In genomic region chr4:123421227-123421941, GRCh38 we compare ENCODE assay signal across 9 cellular contexts. TPM values are rescaled to one million over a fixed set of nuclear protein-coding genes. Genes with fewer than 3 reads are reported as not detected.
DNase-seq lines count a peak whose midpoint lies in the region; ATAC-seq and TF ChIP-seq lines count a peak whose summit lies in the region.
"Had no signal": no experiment of that assay in that cellular context is flagged by ENCODE, and none has a peak within 500 bp of the region (broad histone marks: within the 10 kb centered on the region; RNA-seq: fewer than 3 reads in every experiment).

No MANE protein-coding gene starts in this region.

- H3K27ac Mint-ChIP-seq in T-helper 17 cell = peak overlapping the region; percentile 86
- H3K27ac Mint-ChIP-seq in stimulated activated naive CD8-positive, alpha-beta T cell treated with anti-CD3 and anti-CD28 coated beads, Interleukin-15, Interleukin-2, amounts not matched to agents 100 ng/mL and 50 ng/mL, for 24 hours = peak overlapping the region; percentile 99

- H3K4me1 Mint-ChIP-seq in T-helper 17 cell = peaks cover 8% of the 10 kb centered on the region
- H3K4me1 Mint-ChIP-seq in stimulated activated naive CD8-positive, alpha-beta T cell treated with anti-CD3 and anti-CD28 coated beads, Interleukin-15, Interleukin-2, amounts not matched to agents 100 ng/mL and 50 ng/mL, for 24 hours (ENCODE audit: low read depth) = peaks cover 85% of the 10 kb centered on the region

- H3K9me3 ChIP-seq in heart right ventricle = peaks cover 0 to 3% (median 0%) of the 10 kb centered on the region in 11 donors
- no peaks in the 10 kb centered on the region for H3K9me3 ChIP-seq in T-helper 17 cell (ENCODE audit: control insufficient read depth, low read length, poor library complexity, severe bottlenecking)

- peak overlapping the region; percentile 73 for H3K4me3 Mint-ChIP-seq in T-helper 17 cell
- peak overlapping the region; percentile 83 for H3K4me3 Mint-ChIP-seq in stimulated activated naive CD8-positive, alpha-beta T cell treated with anti-CD3 and anti-CD28 coated beads, Interleukin-15, Interleukin-2, amounts not matched to agents 100 ng/mL and 50 ng/mL, for 24 hours

- peaks cover 5% of the 10 kb centered on the region for H3K27me3 Mint-ChIP-seq in T-helper 17 cell
- H3K27me3 Mint-ChIP-seq in stimulated activated naive CD8-positive, alpha-beta T cell treated with anti-CD3 and anti-CD28 coated beads, Interleukin-15, Interleukin-2, amounts not matched to agents 100 ng/mL and 50 ng/mL, for 24 hours = no peaks in the 10 kb centered on the region

- peak in 1 of 8 donors; percentile 39 for ATAC-seq in heart right ventricle
- no peak for ATAC-seq in left cardiac atrium
- peak; percentile 68 for ATAC-seq in T-helper 17 cell
- ATAC-seq in HG03442 (IDR thresholded peaks at IDR 0.05; ENCODE audit: unreplicated experiment) = no peak

- WGBS in heart right ventricle, 2 donors = 70 to 75% methylated on average over 6 of the region's 6 CpGs

- H3K4me3 ChIP-seq in heart right ventricle = peak overlapping the region in 6 of 10 donors; percentile 21 to 43 (median 31)
- H3K4me3 ChIP-seq in fibroblast of pulmonary artery (replicated peaks; ENCODE audit: low read depth, low read length) = no peak overlapping the region

- no peaks in the 10 kb centered on the region for H3K9me3 Mint-ChIP-seq in stimulated activated naive CD8-positive, alpha-beta T cell treated with anti-CD3 and anti-CD28 coated beads, Interleukin-15, Interleukin-2, amounts not matched to agents 100 ng/mL and 50 ng/mL, for 24 hours

- H3K36me3 ChIP-seq in heart right ventricle = no peaks in the 10 kb centered on the region

- TF ChIP-seq CTCF in heart right ventricle (IDR thresholded peaks at IDR 0.05) (no peak), fibroblast of pulmonary artery (IDR thresholded peaks at IDR 0.05; ENCODE audit: low read length, missing control alignments) (no peak)

- H3K4me1 ChIP-seq in heart right ventricle = peaks cover 3 to 28% (median 15%) of the 10 kb centered on the region in 9 donors

- intact Hi-C loops in heart right ventricle (cut with DNase I) = no loop called here
- intact Hi-C loops in left cardiac atrium (cut with DNase I) = loop anchor here in 1 of 2 donors (10.0 kb wide), 1 partner anchor 143 kb away; no protein-coding TSS in a partner anchor

- H3K27ac ChIP-seq in heart right ventricle = peak overlapping the region in 8 of 10 donors; percentile 17 to 77 (median 50)

- DNase-seq in heart right ventricle (no peak), left cardiac atrium (no peak), T-helper 17 cell (no peak), fibroblast of pulmonary artery (ENCODE audit: low read depth) (peak; percentile 68), cerebellum (ENCODE audit: low spot score) (no peak), SIG-M5 (lab: John Stamatoyannopoulos, UW) (no peak)
- DNase-seq: NCI-H2081 had no signal

- H3K27me3 ChIP-seq in heart right ventricle = no peaks in the 10 kb centered on the region

- no peaks in the 10 kb centered on the region for H3K36me3 Mint-ChIP-seq in T-helper 17 cell (ENCODE audit: low read depth)
- peaks cover 9% of the 10 kb centered on the region for H3K36me3 Mint-ChIP-seq in stimulated activated naive CD8-positive, alpha-beta T cell treated with anti-CD3 and anti-CD28 coated beads, Interleukin-15, Interleukin-2, amounts not matched to agents 100 ng/mL and 50 ng/mL, for 24 hours (ENCODE audit: low read depth)

RNA-seq across cellular contexts. Expression of gene SPRY1, which starts 24.8 kb away (rescaled TPM):
- total RNA-seq in heart right ventricle (10 to 100 TPM; 21.6 to 61.7 (median 37.4) TPM), left cardiac atrium (10 to 100 TPM; 59.6 to 89.9 TPM), T-helper 17 cell (10 to 100 TPM; 17.2 to 18.2 TPM), cerebellum (29.6 TPM)
- polyA plus RNA-seq in heart right ventricle = 10 to 100 TPM; 30.2 to 42.2 TPM
